Comparison of ENCODE assay signal across 9 cellular contexts in genomic region chr19:18605546-18606280, GRCh38. TPM values are rescaled to one million over a fixed set of nuclear protein-coding genes. Genes with fewer than 3 reads are reported as not detected.
DNase-seq lines count a peak whose midpoint lies in the region; ATAC-seq and TF ChIP-seq lines count a peak whose summit lies in the region.
"Had no signal": no experiment of that assay in that cellular context is flagged by ENCODE, and none has a peak within 500 bp of the region (broad histone marks: within the 10 kb centered on the region; RNA-seq: fewer than 3 reads in every experiment).

No MANE protein-coding gene starts in this region.

- H3K27ac ChIP-seq in BLaER1 treated with 17β-estradiol and CSF1 and Interleukin-3, amounts not matched to agents 10 nM and 100 nM: no peak overlapping the region
- H3K27ac ChIP-seq in HUES6 (ENCODE audit: low read depth, low read length) (no peak overlapping the region), cingulate gyrus (ENCODE audit: low read depth, low read length) (peak overlapping the region; percentile 29), neural progenitor cell (no peak overlapping the region)

- H3K27me3 Mint-ChIP-seq in neural progenitor cell (ENCODE audit: insufficient read depth, low read depth): peaks cover 67% of the 10 kb centered on the region

- no peaks in the 10 kb centered on the region for H3K79me2 ChIP-seq in neural progenitor cell (ENCODE audit: low read depth)

- peak overlapping the region; percentile 78 for H3K4me3 Mint-ChIP-seq in neural progenitor cell

- peaks cover 2% of the 10 kb centered on the region for H3K9me3 Mint-ChIP-seq in neural progenitor cell

- H2AFZ ChIP-seq in neural progenitor cell (replicated peaks): no peak overlapping the region

- H3K36me3 ChIP-seq in BLaER1 treated with 17β-estradiol and CSF1 and Interleukin-3, amounts not matched to agents 10 nM and 100 nM: no peaks in the 10 kb centered on the region
- no peaks in the 10 kb centered on the region for H3K36me3 ChIP-seq in HUES6 (ENCODE audit: control insufficient read depth, insufficient read depth, low read length)
- no peaks in the 10 kb centered on the region for H3K36me3 ChIP-seq in neural progenitor cell

- peak overlapping the region; percentile 74 for H3K27ac Mint-ChIP-seq in neural progenitor cell

- peak overlapping the region in 4 of 11 experiments; percentile 7 to 28 (median 14); a peak in 2 of 22 replicates for H3K9ac ChIP-seq in BLaER1 treated with 17β-estradiol and CSF1 and Interleukin-3, amounts not matched to agents 10 nM and 100 nM
- H3K9ac ChIP-seq in HUES6 (ENCODE audit: low read length): peak overlapping the region; percentile 43
- H3K9ac ChIP-seq in neural progenitor cell: no peak overlapping the region

- DNase-seq in neural progenitor cell (ENCODE audit: low spot score) (peak; percentile 47), NCI-H1092 treated with DMSO at 0.1 percent for 48 hours (lab: John Stamatoyannopoulos, UW) (no peak), NCI-H2029 treated with DMSO at 0.1 percent for 48 hours (lab: John Stamatoyannopoulos, UW) (no peak), AG08395 (ENCODE audit: low spot score) (no peak)
- DNase-seq: cortex of kidney had no signal

- peaks cover 0 to 81% (median 69%) of the 10 kb centered on the region in 11 experiments; a peak in 19 of 22 replicates for H4K20me1 ChIP-seq in BLaER1 treated with 17β-estradiol and CSF1 and Interleukin-3, amounts not matched to agents 10 nM and 100 nM
- H4K20me1 ChIP-seq in neural progenitor cell (ENCODE audit: low read depth): peaks cover 74% of the 10 kb centered on the region

- ATAC-seq in GM19455 (IDR thresholded peaks at IDR 0.05; ENCODE audit: unreplicated experiment): no peak

- H3K27me3 ChIP-seq in BLaER1 treated with 17β-estradiol and CSF1 and Interleukin-3, amounts not matched to agents 10 nM and 100 nM: peaks cover 98 to 100% (median 100%) of the 10 kb centered on the region in 11 experiments
- H3K27me3 ChIP-seq in HUES6 (ENCODE audit: control insufficient read depth, insufficient read depth, low read length) (peaks cover 95% of the 10 kb centered on the region), neural progenitor cell (peaks cover 98% of the 10 kb centered on the region)

- H3K36me3 Mint-ChIP-seq in neural progenitor cell: peaks cover 2% of the 10 kb centered on the region

- H3K4me3 ChIP-seq in BLaER1 treated with 17β-estradiol and CSF1 and Interleukin-3, amounts not matched to agents 10 nM and 100 nM: peak overlapping the region; percentile 9 to 56 (median 40); a peak in 15 of 20 replicates
- peak overlapping the region; percentile 37 for H3K4me3 ChIP-seq in HUES6 (ENCODE audit: low read depth, low read length)
- no peak overlapping the region for H3K4me3 ChIP-seq in neural progenitor cell

- no peak for TF ChIP-seq CTCF in neural progenitor cell (IDR thresholded peaks at IDR 0.05)

- H3K4me2 ChIP-seq in BLaER1 treated with 17β-estradiol and CSF1 and Interleukin-3, amounts not matched to agents 10 nM and 100 nM: peak overlapping the region; percentile 61 to 88 (median 75)
- H3K4me2 ChIP-seq in neural progenitor cell: peak overlapping the region; percentile 57

- H3F3A ChIP-seq in neural progenitor cell (ENCODE audit: low read depth): peaks cover 54% of the 10 kb centered on the region

- no peaks in the 10 kb centered on the region for H3K9me3 ChIP-seq in BLaER1 treated with 17β-estradiol and CSF1 and Interleukin-3, amounts not matched to agents 10 nM and 100 nM (replicated peaks in 1 of 11)
- H3K9me3 ChIP-seq in HUES6 (ENCODE audit: control insufficient read depth, insufficient read depth, low read depth, low read length) (no peaks in the 10 kb centered on the region), neural progenitor cell (ENCODE audit: low read depth) (no peaks in the 10 kb centered on the region)

- peaks cover 10 to 33% (median 27%) of the 10 kb centered on the region in 10 experiments; a peak in 18 of 20 replicates for H3K4me1 ChIP-seq in BLaER1 treated with 17β-estradiol and CSF1 and Interleukin-3, amounts not matched to agents 10 nM and 100 nM
- H3K4me1 ChIP-seq in HUES6 (ENCODE audit: control insufficient read depth, insufficient read depth, low read length) (peaks cover 48% of the 10 kb centered on the region), neural progenitor cell (peaks cover 28% of the 10 kb centered on the region)

- H3K4me1 Mint-ChIP-seq in neural progenitor cell: peaks cover 14% of the 10 kb centered on the region

RNA-seq across cellular contexts. Expression of gene CRLF1, which starts 0.9 kb away (rescaled TPM):
- total RNA-seq in neural progenitor cell (ENCODE audit: low replicate concordance): 0.84 TPM in 1 of 2 replicates, not detected in the other

RNA-seq across cellular contexts. Expression of gene TMEM59L, which starts 7.0 kb away (rescaled TPM):
- total RNA-seq in neural progenitor cell (ENCODE audit: low replicate concordance): 0.11 and 1.4 TPM in 2 replicates

RNA-seq across cellular contexts. Expression of gene REX1BD, which starts 17.1 kb away (rescaled TPM):
- total RNA-seq in neural progenitor cell (ENCODE audit: low replicate concordance): 41.7 and 105 TPM in 2 replicates

RNA-seq across cellular contexts. Expression of gene KLHL26, which starts 31.1 kb away (rescaled TPM):
- total RNA-seq in neural progenitor cell (ENCODE audit: low replicate concordance): 5.8 and 7.1 TPM in 2 replicates

RNA-seq across cellular contexts. Expression of gene UBA52, which starts 34.1 kb away (rescaled TPM):
- total RNA-seq in neural progenitor cell (ENCODE audit: low replicate concordance): 625 and 768 TPM in 2 replicates
